Comparison of ENCODE assay signal across 23 cellular contexts in the genomic region with DNA sequence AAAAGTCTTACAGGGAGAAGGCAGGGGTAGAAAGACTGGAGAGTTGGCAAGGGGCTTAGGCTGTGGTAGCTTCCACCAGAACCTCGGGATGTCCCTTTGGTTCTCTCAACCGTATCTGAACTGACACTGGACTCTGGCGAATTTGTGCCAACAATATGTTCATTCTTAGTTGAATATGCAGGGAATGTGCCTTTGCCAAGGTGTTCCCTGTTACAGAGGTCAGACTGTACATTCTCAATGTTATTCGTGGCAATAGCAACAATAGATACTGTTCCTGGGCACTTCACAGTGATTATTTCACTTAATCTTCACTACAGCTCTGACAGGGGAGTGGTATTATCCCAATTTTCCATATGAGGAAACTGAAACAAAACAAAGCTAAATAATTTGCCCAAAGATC.
"Had no signal": no experiment of that assay in that cellular context is flagged by ENCODE, and none has a peak within 500 bp of the region (broad histone marks: within the 10 kb centered on the region; RNA-seq: fewer than 3 reads in every experiment).

No MANE protein-coding gene starts in this region.

- H3K27ac ChIP-seq: coronary artery, dorsolateral prefrontal cortex, esophagus squamous epithelium, gastrocnemius medialis, hepatocyte, left lung, lower lobe of right lung had no signal

- H3K4me3 ChIP-seq: coronary artery, dorsolateral prefrontal cortex, esophagus squamous epithelium, gastrocnemius medialis, hepatocyte, left lung, lower lobe of right lung, mucosa of descending colon had no signal

- H3K4me3 Mint-ChIP-seq: immature natural killer cell, mesothelial cell of epicardium, naive B cell had no signal

- H3K4me1 ChIP-seq: gastrocnemius medialis, left lung, lower lobe of right lung had no signal

- H3K9me3 ChIP-seq: esophagus squamous epithelium, gastrocnemius medialis, left lung, lower lobe of right lung, mucosa of descending colon had no signal

- H3K36me3 ChIP-seq: esophagus squamous epithelium, gastrocnemius medialis, left lung, lower lobe of right lung had no signal

- H3K4me1 Mint-ChIP-seq: immature natural killer cell, mesothelial cell of epicardium, naive B cell had no signal

- H3K27ac Mint-ChIP-seq: immature natural killer cell, mesothelial cell of epicardium had no signal

- H3K4me2 ChIP-seq: hepatocyte had no signal

- H3K9me3 Mint-ChIP-seq: immature natural killer cell, mesothelial cell of epicardium, naive B cell had no signal

- H3K36me3 Mint-ChIP-seq: immature natural killer cell, mesothelial cell of epicardium, naive B cell had no signal

- ATAC-seq: gastrocnemius medialis, left lung, lower lobe of right lung, mucosa of descending colon had no signal

- H3K27me3 ChIP-seq: esophagus squamous epithelium, gastrocnemius medialis, hepatocyte, left lung had no signal

- H3K79me2 ChIP-seq: hepatocyte had no signal

- H2AFZ ChIP-seq: hepatocyte had no signal

- DNase-seq: dermis blood vessel endothelial cell; dorsolateral prefrontal cortex; effector CD4-positive, alpha-beta T cell; effector memory CD4-positive, alpha-beta T cell; esophagus squamous epithelium; foreskin fibroblast; foreskin melanocyte; gastrocnemius medialis; glutamatergic neuron; head of caudate nucleus; hypothalamus; immature natural killer cell; islet precursor cell; kidney; kidney glomerular epithelial cell; left lung; lower lobe of right lung; mesenchymal stem cell; mucosa of descending colon; naive B cell had no signal
